8 cellular contexts compared by ENCODE assay signal in the genomic region with DNA sequence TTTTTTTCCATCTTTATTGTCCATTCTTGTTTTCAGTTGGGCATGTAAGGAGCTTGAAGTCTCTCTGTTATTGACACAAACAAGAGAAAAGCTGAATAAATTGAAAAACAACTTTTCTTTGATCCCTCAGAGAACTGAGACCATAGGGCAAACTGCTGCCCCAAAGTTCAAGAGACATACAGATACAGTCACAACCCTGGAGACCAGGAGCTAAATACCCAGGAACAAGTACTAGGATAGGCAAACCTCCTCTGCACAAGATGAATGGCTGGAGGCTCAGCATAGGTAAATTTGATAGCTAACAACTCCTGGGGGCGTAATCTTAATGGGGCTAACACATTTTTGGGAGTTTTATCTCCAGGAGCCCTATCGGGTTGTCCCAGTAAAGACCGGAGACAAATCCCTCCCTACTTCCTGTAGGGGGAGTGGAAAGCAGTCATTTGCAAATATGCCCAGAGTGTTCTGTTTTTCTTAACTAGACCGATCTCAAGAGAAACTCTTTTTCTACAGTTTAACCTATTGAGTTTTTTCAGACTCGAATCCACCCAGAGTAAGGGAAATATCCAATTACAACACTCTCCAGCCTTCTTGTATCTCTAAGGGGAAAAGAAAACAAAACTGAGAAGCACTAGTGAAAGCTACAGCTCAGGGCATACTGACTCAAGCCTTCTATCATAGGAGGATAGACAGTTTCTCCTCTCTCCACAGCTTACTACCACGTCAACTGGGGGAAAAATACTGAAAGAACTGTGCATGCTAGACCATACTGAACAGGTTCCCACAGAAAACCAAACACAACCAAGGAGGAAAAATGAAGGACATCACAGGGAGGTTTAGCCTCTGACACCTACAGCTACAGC. TPM values are rescaled to one million over a fixed set of nuclear protein-coding genes. Genes with fewer than 3 reads are reported as not detected.
DNase-seq lines count a peak whose midpoint lies in the region; ATAC-seq and TF ChIP-seq lines count a peak whose summit lies in the region.

No MANE protein-coding gene starts in this region.

- H3K36me3 ChIP-seq in mucosa of stomach (ENCODE audit: control insufficient read depth, insufficient read depth, low read length): no peaks in the 10 kb centered on the region

- peak overlapping the region; percentile 34 for H3K9ac ChIP-seq in mucosa of stomach (ENCODE audit: low read length)

- no peaks in the 10 kb centered on the region for H3K9me3 Mint-ChIP-seq in T-helper 2 cell treated with Interferon-gamma antibody and Interleukin-4, amounts not matched to agents 5 μg/mL and 100 μg/mL, for 36 hours
- no peaks in the 10 kb centered on the region for H3K9me3 Mint-ChIP-seq in activated CD8-positive, alpha-beta T cell treated with anti-CD3 and anti-CD28 coated beads for 36 hours

- POLR2A ChIA-PET in activated CD8-positive, alpha-beta T cell treated with anti-CD3 and anti-CD28 coated beads for 36 hours (lab: Charles Lee): interaction anchor here (0.7 kb wide), 1 partner anchor 34 kb away, joined by 3 read pairs; no protein-coding TSS in a partner anchor

- TF ChIP-seq CTCF in activated CD8-positive, alpha-beta T cell treated with anti-CD3 and anti-CD28 coated beads for 36 hours (IDR thresholded peaks at IDR 0.05): no peak

- no peaks in the 10 kb centered on the region for H3K9me3 ChIP-seq in mucosa of stomach (ENCODE audit: control insufficient read depth, low read length)

- ATAC-seq in HG03039 (IDR thresholded peaks at IDR 0.05; ENCODE audit: unreplicated experiment): peak; percentile 78
- ATAC-seq in activated CD8-positive, alpha-beta T cell treated with anti-CD3 and anti-CD28 coated beads for 36 hours: peak; percentile 80

- H3K4me3 ChIP-seq in mucosa of stomach (ENCODE audit: low read length): no peak overlapping the region

- intact Hi-C loops in activated CD8-positive, alpha-beta T cell treated with anti-CD3 and anti-CD28 coated beads for 36 hours (cut with micrococcal nuclease): loop anchor here (10.0 kb wide), 1 partner anchor 69 kb away; no protein-coding TSS in a partner anchor

- no peak for DNase-seq in T-helper 2 cell treated with Interferon-gamma antibody and Interleukin-4, amounts not matched to agents 5 μg/mL and 100 μg/mL, for 36 hours (ENCODE audit: low spot score)
- no peak for DNase-seq in T-helper 2 cell
- no peak for DNase-seq in activated CD8-positive, alpha-beta T cell treated with anti-CD3 and anti-CD28 coated beads for 36 hours
- no peak for DNase-seq in NK-92 (lab: John Stamatoyannopoulos, UW; ENCODE audit: unreplicated experiment)
- no peak for DNase-seq in NCI-H2171 treated with DMSO at 0.1 percent for 48 hours (lab: John Stamatoyannopoulos, UW)
- no peak for DNase-seq in NCI-H774 (lab: John Stamatoyannopoulos, UW)

- no peaks in the 10 kb centered on the region for H3K27me3 ChIP-seq in mucosa of stomach (ENCODE audit: control insufficient read depth, insufficient read depth, low read length)

- H3K4me3 Mint-ChIP-seq in T-helper 2 cell treated with Interferon-gamma antibody and Interleukin-4, amounts not matched to agents 5 μg/mL and 100 μg/mL, for 36 hours: peak overlapping the region; percentile 38
- peak overlapping the region; percentile 44 for H3K4me3 Mint-ChIP-seq in activated CD8-positive, alpha-beta T cell treated with anti-CD3 and anti-CD28 coated beads for 36 hours

- H3K36me3 Mint-ChIP-seq in T-helper 2 cell treated with Interferon-gamma antibody and Interleukin-4, amounts not matched to agents 5 μg/mL and 100 μg/mL, for 36 hours (ENCODE audit: low read depth): no peaks in the 10 kb centered on the region
- no peaks in the 10 kb centered on the region for H3K36me3 Mint-ChIP-seq in activated CD8-positive, alpha-beta T cell treated with anti-CD3 and anti-CD28 coated beads for 36 hours (ENCODE audit: low read depth)

- H3K27me3 Mint-ChIP-seq in T-helper 2 cell treated with Interferon-gamma antibody and Interleukin-4, amounts not matched to agents 5 μg/mL and 100 μg/mL, for 36 hours (ENCODE audit: low read depth): no peaks in the 10 kb centered on the region
- peaks cover 4% of the 10 kb centered on the region for H3K27me3 Mint-ChIP-seq in activated CD8-positive, alpha-beta T cell treated with anti-CD3 and anti-CD28 coated beads for 36 hours

- CTCF ChIA-PET in activated CD8-positive, alpha-beta T cell treated with anti-CD3 and anti-CD28 coated beads for 36 hours (lab: Charles Lee): interaction anchor here (1.0 kb wide), 1 partner anchor 36 kb away, joined by 3 read pairs; no protein-coding TSS in a partner anchor

- H3K4me1 ChIP-seq in mucosa of stomach (ENCODE audit: control insufficient read depth, insufficient read depth, low read length): peaks cover 3% of the 10 kb centered on the region

- H3K4me1 Mint-ChIP-seq in T-helper 2 cell treated with Interferon-gamma antibody and Interleukin-4, amounts not matched to agents 5 μg/mL and 100 μg/mL, for 36 hours (ENCODE audit: low read depth): peaks cover 14% of the 10 kb centered on the region
- peaks cover 12% of the 10 kb centered on the region for H3K4me1 Mint-ChIP-seq in activated CD8-positive, alpha-beta T cell treated with anti-CD3 and anti-CD28 coated beads for 36 hours (ENCODE audit: low read depth)

- H3K27ac Mint-ChIP-seq in T-helper 2 cell treated with Interferon-gamma antibody and Interleukin-4, amounts not matched to agents 5 μg/mL and 100 μg/mL, for 36 hours: peak overlapping the region; percentile 33
- H3K27ac Mint-ChIP-seq in activated CD8-positive, alpha-beta T cell treated with anti-CD3 and anti-CD28 coated beads for 36 hours: peak overlapping the region; percentile 55

RNA-seq across cellular contexts. Expression of a gene that starts 23.1 kb away (rescaled TPM):
- not detected for total RNA-seq in activated CD8-positive, alpha-beta T cell treated with anti-CD3 and anti-CD28 coated beads for 36 hours

RNA-seq across cellular contexts. Expression of a gene that starts 25.3 kb away (rescaled TPM):
- not detected for total RNA-seq in activated CD8-positive, alpha-beta T cell treated with anti-CD3 and anti-CD28 coated beads for 36 hours

RNA-seq across cellular contexts. Expression of a gene that starts 34.2 kb away (rescaled TPM):
- 10 to 100 TPM; 23.2 to 25.8 TPM for total RNA-seq in activated CD8-positive, alpha-beta T cell treated with anti-CD3 and anti-CD28 coated beads for 36 hours
